In the genomic region with DNA sequence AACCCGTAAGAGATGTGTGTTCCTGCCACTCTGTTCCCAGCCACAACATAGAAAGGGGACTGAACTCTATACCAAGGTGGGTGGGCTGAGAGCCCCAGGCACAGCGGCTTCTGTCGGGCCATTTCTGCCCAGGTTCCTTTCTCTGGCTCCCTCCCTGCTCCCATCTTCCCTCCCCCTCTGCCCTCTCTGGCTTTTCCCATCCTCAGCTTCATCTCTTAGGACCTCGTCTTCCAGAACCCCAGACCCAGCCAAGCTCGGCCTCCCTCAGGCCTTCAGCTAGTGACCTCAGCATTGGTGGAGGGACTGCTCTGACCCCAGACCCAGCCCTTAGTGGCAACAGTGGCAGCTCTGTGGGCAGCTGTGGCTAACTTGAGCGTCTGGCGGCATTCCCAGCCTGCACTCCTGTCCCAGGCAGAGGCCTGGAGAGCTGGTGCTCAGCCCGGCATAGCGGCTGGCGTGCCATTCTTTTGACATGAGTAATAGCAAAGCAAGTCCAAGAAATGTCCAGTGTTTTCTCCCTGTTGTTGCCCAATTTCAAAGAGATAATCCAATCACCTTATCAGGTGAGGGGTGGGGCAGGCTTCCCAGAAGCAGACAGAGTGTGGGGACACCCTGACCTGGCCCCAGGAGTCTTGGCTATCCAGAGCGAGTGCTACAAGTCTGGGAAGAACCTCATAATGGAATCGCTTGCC, we compare ENCODE assay signal across 1 cellular context.
TF ChIP-seq lines count a peak whose summit lies in the region.

No MANE protein-coding gene starts in this region.

TF ChIP-seq in HepG2, 621 proteins besides CTCF, POLR2A, EP300 and RAD21 (continued from another document):
- no peak for TF ChIP-seq SRSF9 (IDR thresholded peaks at IDR 0.05; ENCODE audit: borderline replicate concordance, insufficient read depth, low read depth, low read length, poor library complexity, severe bottlenecking)
- TF ChIP-seq, protein P1, sequence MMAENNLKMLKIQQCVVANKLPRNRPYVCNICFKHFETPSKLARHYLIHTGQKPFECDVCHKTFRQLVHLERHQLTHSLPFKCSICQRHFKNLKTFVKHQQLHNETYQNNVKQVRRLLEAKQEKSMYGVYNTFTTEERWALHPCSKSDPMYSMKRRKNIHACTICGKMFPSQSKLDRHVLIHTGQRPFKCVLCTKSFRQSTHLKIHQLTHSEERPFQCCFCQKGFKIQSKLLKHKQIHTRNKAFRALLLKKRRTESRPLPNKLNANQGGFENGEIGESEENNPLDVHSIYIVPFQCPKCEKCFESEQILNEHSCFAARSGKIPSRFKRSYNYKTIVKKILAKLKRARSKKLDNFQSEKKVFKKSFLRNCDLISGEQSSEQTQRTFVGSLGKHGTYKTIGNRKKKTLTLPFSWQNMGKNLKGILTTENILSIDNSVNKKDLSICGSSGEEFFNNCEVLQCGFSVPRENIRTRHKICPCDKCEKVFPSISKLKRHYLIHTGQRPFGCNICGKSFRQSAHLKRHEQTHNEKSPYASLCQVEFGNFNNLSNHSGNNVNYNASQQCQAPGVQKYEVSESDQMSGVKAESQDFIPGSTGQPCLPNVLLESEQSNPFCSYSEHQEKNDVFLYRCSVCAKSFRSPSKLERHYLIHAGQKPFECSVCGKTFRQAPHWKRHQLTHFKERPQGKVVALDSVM (CRISPR knock-in tag; IDR thresholded peaks at IDR 0.05): no peak
- TF ChIP-seq, protein P2, sequence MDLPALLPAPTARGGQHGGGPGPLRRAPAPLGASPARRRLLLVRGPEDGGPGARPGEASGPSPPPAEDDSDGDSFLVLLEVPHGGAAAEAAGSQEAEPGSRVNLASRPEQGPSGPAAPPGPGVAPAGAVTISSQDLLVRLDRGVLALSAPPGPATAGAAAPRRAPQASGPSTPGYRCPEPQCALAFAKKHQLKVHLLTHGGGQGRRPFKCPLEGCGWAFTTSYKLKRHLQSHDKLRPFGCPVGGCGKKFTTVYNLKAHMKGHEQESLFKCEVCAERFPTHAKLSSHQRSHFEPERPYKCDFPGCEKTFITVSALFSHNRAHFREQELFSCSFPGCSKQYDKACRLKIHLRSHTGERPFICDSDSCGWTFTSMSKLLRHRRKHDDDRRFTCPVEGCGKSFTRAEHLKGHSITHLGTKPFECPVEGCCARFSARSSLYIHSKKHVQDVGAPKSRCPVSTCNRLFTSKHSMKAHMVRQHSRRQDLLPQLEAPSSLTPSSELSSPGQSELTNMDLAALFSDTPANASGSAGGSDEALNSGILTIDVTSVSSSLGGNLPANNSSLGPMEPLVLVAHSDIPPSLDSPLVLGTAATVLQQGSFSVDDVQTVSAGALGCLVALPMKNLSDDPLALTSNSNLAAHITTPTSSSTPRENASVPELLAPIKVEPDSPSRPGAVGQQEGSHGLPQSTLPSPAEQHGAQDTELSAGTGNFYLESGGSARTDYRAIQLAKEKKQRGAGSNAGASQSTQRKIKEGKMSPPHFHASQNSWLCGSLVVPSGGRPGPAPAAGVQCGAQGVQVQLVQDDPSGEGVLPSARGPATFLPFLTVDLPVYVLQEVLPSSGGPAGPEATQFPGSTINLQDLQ (CRISPR knock-in tag; IDR thresholded peaks at IDR 0.05): no peak
